23 cellular contexts compared by ENCODE assay signal in genomic region chr9:112852741-112853505, GRCh38. TPM values are rescaled to one million over a fixed set of nuclear protein-coding genes. Genes with fewer than 3 reads are reported as not detected.
DNase-seq lines count a peak whose midpoint lies in the region; ATAC-seq and TF ChIP-seq lines count a peak whose summit lies in the region.
"Had no signal": no experiment of that assay in that cellular context is flagged by ENCODE, and none has a peak within 500 bp of the region (broad histone marks: within the 10 kb centered on the region; RNA-seq: fewer than 3 reads in every experiment).

No MANE protein-coding gene starts in this region.

- peak; percentile 89 for DNase-seq in Ammon's horn (ENCODE audit: low spot score)
- peak; percentile 47 for DNase-seq in NCI-H2029 treated with DMSO at 0.1 percent for 48 hours (lab: John Stamatoyannopoulos, UW)
- DNase-seq in dorsolateral prefrontal cortex: peak in 9 of 10 donors; percentile 51 to 89 (median 77)
- DNase-seq in mesenteric fat pad (ENCODE audit: low spot score): peak; percentile 57
- no peak for DNase-seq in AML-193 (lab: John Stamatoyannopoulos, UW)
- no peak for DNase-seq in central memory CD4-positive, alpha-beta T cell
- DNase-seq: activated CD8-positive, alpha-beta T cell treated with anti-CD3 and anti-CD28 coated beads for 36 hours; CD4-positive, CD25-positive, alpha-beta regulatory T cell; gastrocnemius medialis; IMR-90; MM.1S; NCI-H1694 treated with DMSO at 0.1 percent for 48 hours; right cardiac atrium; RPMI8226; T1000 had no signal

- H3K27me3 ChIP-seq in dorsolateral prefrontal cortex: no peaks in the 10 kb centered on the region
- H3K27me3 ChIP-seq: gastrocnemius medialis, neutrophil, tibial nerve had no signal

- TF ChIP-seq CTCF in dorsolateral prefrontal cortex (IDR thresholded peaks at IDR 0.05 in 54 of 56, conservative IDR thresholded peaks at IDR 0.05 in 2 of 56; ENCODE audit: low read depth in 1 of 56, partially characterized antibody in 56 of 56): peak in 51 of 56 donors; percentile 17 to 80 (median 47)

- H3K4me3 ChIP-seq in dorsolateral prefrontal cortex: peak overlapping the region in 1 of 59 donors; percentile 8
- H3K4me3 ChIP-seq: gastrocnemius medialis, tibial nerve had no signal

- intact Hi-C loops in dorsolateral prefrontal cortex (cut with DNase I): loop anchor here (5.0 to 10.0 kb wide), 4 partner anchors 101 to 476 kb away; partner anchors contain the start of genes SNX30 (in 2 of the 2) and INIP (in 1 of the 2)

- peak overlapping the region in 57 of 59 donors; percentile 1 to 92 (median 76) for H3K27ac ChIP-seq in dorsolateral prefrontal cortex
- H3K27ac ChIP-seq: neutrophil, tibial nerve had no signal

- ATAC-seq in GM21526 (IDR thresholded peaks at IDR 0.05; ENCODE audit: low FRiP score, unreplicated experiment) (no peak), GM21528 (IDR thresholded peaks at IDR 0.05; ENCODE audit: low FRiP score, unreplicated experiment) (no peak)
- ATAC-seq: activated CD4-positive, CD25-positive, alpha-beta regulatory T cell treated with anti-CD3 and anti-CD28 coated beads, Interleukin-2, amount 50 U/mL, for 24 hours; activated CD8-positive, alpha-beta T cell treated with anti-CD3 and anti-CD28 coated beads for 36 hours; esophagus mucosa; left lobe of liver; right cardiac atrium; stimulated activated memory B cell treated with anti-CD40 and anti-IgM and Interleukin-4, amounts not matched to agents 10 μg/mL and 1 μg/mL and 100 μg/mL, for 72 hours had no signal

RNA-seq across cellular contexts. Expression of gene SLC46A2, which starts 37.8 kb away (rescaled TPM):
- total RNA-seq in dorsolateral prefrontal cortex (1 to 10 TPM in 13 of 120 experiments, under 1 TPM in 87, not detected in 20; 0.18 to 1.8 (median 0.56) TPM), mesenteric fat pad (0.35 TPM)
- total RNA-seq: activated CD8-positive, alpha-beta T cell treated with anti-CD3 and anti-CD28 coated beads for 36 hours; CD4-positive, CD25-positive, alpha-beta regulatory T cell; IMR-90; left lobe of liver; right cardiac atrium had no signal

Comparison
In these comparisons a context has a peak if more than half of its experiments do, and no peak if none do; other contexts are left out.
1. DNase-seq: peak in Ammon's horn (single experiment), NCI-H2029 treated with DMSO at 0.1 percent for 48 hours (single experiment), dorsolateral prefrontal cortex (9 of 10) and mesenteric fat pad (single experiment); none in AML-193 (0 of 2) and central memory CD4-positive, alpha-beta T cell (single experiment).